ENCODE assay signal across 35 cellular contexts in the genomic region with DNA sequence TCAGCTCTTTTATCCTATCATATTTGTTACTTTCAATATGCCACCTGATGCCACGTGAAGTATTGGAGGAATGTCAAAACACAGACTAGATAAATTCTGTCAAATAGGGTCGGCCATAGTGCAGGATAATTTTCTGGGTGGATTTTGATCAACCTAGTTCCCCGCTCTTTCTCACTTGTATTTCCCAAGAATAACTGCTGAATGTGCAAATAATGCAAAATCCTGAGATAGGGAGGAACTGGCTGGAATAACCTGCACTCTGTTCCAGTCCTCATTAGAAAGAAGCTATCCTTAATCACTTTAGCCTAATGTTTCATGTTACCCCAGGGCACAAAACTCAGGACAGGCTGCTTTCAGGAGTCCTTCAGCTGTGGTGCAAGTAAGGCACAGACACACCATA.
"Had no signal": no experiment of that assay in that cellular context is flagged by ENCODE, and none has a peak within 500 bp of the region (broad histone marks: within the 10 kb centered on the region; RNA-seq: fewer than 3 reads in every experiment).

No MANE protein-coding gene starts in this region.

- H3K36me3 ChIP-seq: MG63 had no signal

- DNase-seq: Karpas-422, Kasumi-1, MG63, MM.1S, MV-4-11, NCI-H1048, NCI-H1092 treated with DMSO at 0.1 percent for 48 hours, NCI-H1105, NCI-H1105 treated with DMSO at 0.1 percent for 48 hours, NCI-H1417, NCI-H1417 treated with DMSO at 0.1 percent for 48 hours, NCI-H1436, NCI-H1436 treated with DMSO at 0.1 percent for 48 hours, NCI-H146, NCI-H1694, NCI-H1694 treated with DMSO at 0.1 percent for 48 hours, NCI-H187, NCI-H187 treated with DMSO at 0.1 percent for 48 hours, NCI-H1930, NCI-H2029, NCI-H2029 treated with DMSO at 0.1 percent for 48 hours, NCI-H2081, NCI-H2081 treated with DMSO at 0.1 percent for 48 hours, NCI-H2107, NCI-H2171, NCI-H2171 treated with DMSO at 0.1 percent for 48 hours, NCI-H2227 treated with DMSO at 0.1 percent for 48 hours, NCI-H226, NCI-H345, NCI-H446, NCI-H446 treated with DMSO at 0.1 percent for 48 hours, NCI-H510A, NCI-H510A treated with DMSO at 0.1 percent for 48 hours, NCI-H524, NCI-H524 treated with DMSO at 0.1 percent for 48 hours had no signal

- H3K4me3 ChIP-seq: MG63 had no signal

- H3K9me3 ChIP-seq: MG63 had no signal
